ENCODE assay signal across 8 cellular contexts in genomic region chr4:81215219-81215892, GRCh38. TPM values are rescaled to one million over a fixed set of nuclear protein-coding genes. Genes with fewer than 3 reads are reported as not detected.
DNase-seq lines count a peak whose midpoint lies in the region; ATAC-seq, FAIRE-seq and TF ChIP-seq lines count a peak whose summit lies in the region.

A gene with protein sequence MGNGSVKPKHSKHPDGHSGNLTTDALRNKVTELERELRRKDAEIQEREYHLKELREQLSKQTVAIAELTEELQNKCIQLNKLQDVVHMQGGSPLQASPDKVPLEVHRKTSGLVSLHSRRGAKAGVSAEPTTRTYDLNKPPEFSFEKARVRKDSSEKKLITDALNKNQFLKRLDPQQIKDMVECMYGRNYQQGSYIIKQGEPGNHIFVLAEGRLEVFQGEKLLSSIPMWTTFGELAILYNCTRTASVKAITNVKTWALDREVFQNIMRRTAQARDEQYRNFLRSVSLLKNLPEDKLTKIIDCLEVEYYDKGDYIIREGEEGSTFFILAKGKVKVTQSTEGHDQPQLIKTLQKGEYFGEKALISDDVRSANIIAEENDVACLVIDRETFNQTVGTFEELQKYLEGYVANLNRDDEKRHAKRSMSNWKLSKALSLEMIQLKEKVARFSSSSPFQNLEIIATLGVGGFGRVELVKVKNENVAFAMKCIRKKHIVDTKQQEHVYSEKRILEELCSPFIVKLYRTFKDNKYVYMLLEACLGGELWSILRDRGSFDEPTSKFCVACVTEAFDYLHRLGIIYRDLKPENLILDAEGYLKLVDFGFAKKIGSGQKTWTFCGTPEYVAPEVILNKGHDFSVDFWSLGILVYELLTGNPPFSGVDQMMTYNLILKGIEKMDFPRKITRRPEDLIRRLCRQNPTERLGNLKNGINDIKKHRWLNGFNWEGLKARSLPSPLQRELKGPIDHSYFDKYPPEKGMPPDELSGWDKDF (minus strand): TSS chr4:81215222. CDS start chr4:81205047, 10,175 bp downstream.

- H3K4me3 ChIP-seq in GM23248 = peak within 1 kb of the TSS; percentile 74

- H3K79me2 ChIP-seq in GM23248 (ENCODE audit: insufficient read depth) = peaks cover 19% of the 10 kb centered on the region

- peak within 1 kb of the TSS; percentile 96 for H3K4me2 ChIP-seq in GM23248 (ENCODE audit: unreplicated experiment)

- no peaks in the 10 kb centered on the region for H3K36me3 Mint-ChIP-seq in progenitor cell of endocrine pancreas (ENCODE audit: insufficient read depth)

- peaks cover 6% of the 10 kb centered on the region for H3K4me1 Mint-ChIP-seq in progenitor cell of endocrine pancreas (ENCODE audit: low read depth)

- peak within 1 kb of the TSS; percentile 18; the same call in 1 of the 2 replicates for H3K27ac ChIP-seq in GM23248

- no peaks in the 10 kb centered on the region for H3K36me3 ChIP-seq in GM23248 (ENCODE audit: low read depth)

- peaks cover 47% of the 10 kb centered on the region for H3K27me3 Mint-ChIP-seq in progenitor cell of endocrine pancreas

- no peaks in the 10 kb centered on the region for H3K27me3 ChIP-seq in GM23248 (replicated peaks; ENCODE audit: insufficient read depth)

- no peaks in the 10 kb centered on the region for H4K20me1 ChIP-seq in GM23248 (ENCODE audit: insufficient read depth)

- H3K9me2 ChIP-seq in GM23248 (ENCODE audit: insufficient read depth) = no peaks in the 10 kb centered on the region

- H3K4me3 Mint-ChIP-seq in progenitor cell of endocrine pancreas (ENCODE audit: low read depth) = peak within 1 kb of the TSS; percentile 78

- H3K9me3 ChIP-seq in GM23248 (ENCODE audit: low read depth) = no peaks in the 10 kb centered on the region

- H3K9me3 Mint-ChIP-seq in progenitor cell of endocrine pancreas (ENCODE audit: low read depth) = no peaks in the 10 kb centered on the region

- ATAC-seq in SK-N-SH treated with all-trans-retinoic acid at 6 μM for 48 hours (peak; percentile 31; the same call in 1 of the 3 replicates), GM21515 (IDR thresholded peaks at IDR 0.05; ENCODE audit: unreplicated experiment) (no peak), HG02759 (IDR thresholded peaks at IDR 0.05; ENCODE audit: unreplicated experiment) (no peak)

- in situ Hi-C loops in GM23248 (cut with MboI) = no loop called here

- no peak for TF ChIP-seq CTCF in progenitor cell of endocrine pancreas (IDR thresholded peaks at IDR 0.05; ENCODE audit: unreplicated experiment)

- FAIRE-seq in frontal cortex (lab: Jason Lieb, UNC) = no peak

- H3F3A ChIP-seq in GM23248 (ENCODE audit: insufficient read depth) = peaks cover 26% of the 10 kb centered on the region; the same call in 1 of the 2 replicates

- peak; percentile 64 for DNase-seq in GM23248
- DNase-seq in frontal cortex (ENCODE audit: low spot score in 2 of 2) = no peak
- no peak for DNase-seq in progenitor cell of endocrine pancreas (ENCODE audit: low spot score, unreplicated experiment)
- DNase-seq in stimulated activated naive CD4-positive, alpha-beta T cell (lab: John Stamatoyannopoulos, UW) = no peak
- no peak for DNase-seq in NCI-H2196 (lab: John Stamatoyannopoulos, UW; ENCODE audit: unreplicated experiment)

- H2AFZ ChIP-seq in GM23248 = peak within 1 kb of the TSS; percentile 82

- peaks cover 23% of the 10 kb centered on the region; the same call in 1 of the 2 replicates for H3K4me1 ChIP-seq in GM23248 (ENCODE audit: insufficient read depth)

- peak within 1 kb of the TSS; percentile 68 for H3K27ac Mint-ChIP-seq in progenitor cell of endocrine pancreas

- peak within 1 kb of the TSS; percentile 69 for H3K9ac ChIP-seq in GM23248

- 3 to 4% methylated on average over 26 to 29 of the region's 29 CpGs for WGBS in GM23248 (ENCODE audit: low coverage in 1 of 2, low lambda C conversion rate in 2 of 2, missing lambda C conversion rate in 2 of 2), 2 experiments

TF ChIP-seq in SK-N-SH treated with all-trans-retinoic acid at 6 μM for 48 hours, 23 proteins besides CTCF, POLR2A, EP300 and RAD21 (continues in another document):
- no peak for TF ChIP-seq TOX (CRISPR knock-in tag; IDR thresholded peaks at IDR 0.05; ENCODE audit: borderline replicate concordance)
- TF ChIP-seq, protein P1, sequence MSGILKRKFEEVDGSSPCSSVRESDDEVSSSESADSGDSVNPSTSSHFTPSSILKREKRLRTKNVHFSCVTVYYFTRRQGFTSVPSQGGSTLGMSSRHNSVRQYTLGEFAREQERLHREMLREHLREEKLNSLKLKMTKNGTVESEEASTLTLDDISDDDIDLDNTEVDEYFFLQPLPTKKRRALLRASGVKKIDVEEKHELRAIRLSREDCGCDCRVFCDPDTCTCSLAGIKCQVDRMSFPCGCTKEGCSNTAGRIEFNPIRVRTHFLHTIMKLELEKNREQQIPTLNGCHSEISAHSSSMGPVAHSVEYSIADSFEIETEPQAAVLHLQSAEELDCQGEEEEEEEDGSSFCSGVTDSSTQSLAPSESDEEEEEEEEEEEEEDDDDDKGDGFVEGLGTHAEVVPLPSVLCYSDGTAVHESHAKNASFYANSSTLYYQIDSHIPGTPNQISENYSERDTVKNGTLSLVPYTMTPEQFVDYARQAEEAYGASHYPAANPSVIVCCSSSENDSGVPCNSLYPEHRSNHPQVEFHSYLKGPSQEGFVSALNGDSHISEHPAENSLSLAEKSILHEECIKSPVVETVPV (CRISPR knock-in tag; IDR thresholded peaks at IDR 0.05) = no peak
- no peak for TF ChIP-seq RARB (CRISPR knock-in tag; IDR thresholded peaks at IDR 0.05)
- no peak for TF ChIP-seq ZNF565 (CRISPR knock-in tag; conservative IDR thresholded peaks at IDR 0.05; ENCODE audit: low read depth)
- TF ChIP-seq PPARA (CRISPR knock-in tag; IDR thresholded peaks at IDR 0.05; ENCODE audit: borderline replicate concordance) = no peak
- TF ChIP-seq CSDC2 (CRISPR knock-in tag; IDR thresholded peaks at IDR 0.05) = no peak
- TF ChIP-seq POU6F1 (CRISPR knock-in tag; IDR thresholded peaks at IDR 0.05; ENCODE audit: borderline replicate concordance, low read depth) = no peak
- TF ChIP-seq TCF4 (CRISPR knock-in tag; IDR thresholded peaks at IDR 0.05; ENCODE audit: borderline replicate concordance) = no peak
- TF ChIP-seq GLIS3 (CRISPR knock-in tag; IDR thresholded peaks at IDR 0.05) = no peak
- no peak for TF ChIP-seq ZNF70 (CRISPR knock-in tag; IDR thresholded peaks at IDR 0.05)
- TF ChIP-seq BACH2 (CRISPR knock-in tag; IDR thresholded peaks at IDR 0.05; ENCODE audit: borderline replicate concordance) = no peak
- TF ChIP-seq, protein P2, sequence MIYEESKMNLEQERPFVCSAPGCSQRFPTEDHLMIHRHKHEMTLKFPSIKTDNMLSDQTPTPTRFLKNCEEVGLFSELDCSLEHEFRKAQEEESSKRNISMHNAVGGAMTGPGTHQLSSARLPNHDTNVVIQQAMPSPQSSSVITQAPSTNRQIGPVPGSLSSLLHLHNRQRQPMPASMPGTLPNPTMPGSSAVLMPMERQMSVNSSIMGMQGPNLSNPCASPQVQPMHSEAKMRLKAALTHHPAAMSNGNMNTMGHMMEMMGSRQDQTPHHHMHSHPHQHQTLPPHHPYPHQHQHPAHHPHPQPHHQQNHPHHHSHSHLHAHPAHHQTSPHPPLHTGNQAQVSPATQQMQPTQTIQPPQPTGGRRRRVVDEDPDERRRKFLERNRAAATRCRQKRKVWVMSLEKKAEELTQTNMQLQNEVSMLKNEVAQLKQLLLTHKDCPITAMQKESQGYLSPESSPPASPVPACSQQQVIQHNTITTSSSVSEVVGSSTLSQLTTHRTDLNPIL (CRISPR knock-in tag; IDR thresholded peaks at IDR 0.05; ENCODE audit: low read depth) = no peak
- TF ChIP-seq ZC3H10 (CRISPR knock-in tag; IDR thresholded peaks at IDR 0.05) = no peak
- no peak for TF ChIP-seq TSHZ2 (CRISPR knock-in tag; IDR thresholded peaks at IDR 0.05)
- TF ChIP-seq OSR1 (CRISPR knock-in tag; IDR thresholded peaks at IDR 0.05) = no peak

RNA-seq across cellular contexts. Expression of the gene that starts here (rescaled TPM):
- total RNA-seq in GM23248 (2014; rRNA removed; shearing (Covaris generic)) = 4.6 and 7.3 TPM in 2 replicates
- polyA plus RNA-seq in GM23248 (2016; fragmentation: Nextera tagmentation; extraction: Ambion mirVana) = 4.7 and 5.4 TPM in 2 replicates
- 13.0 TPM for total RNA-seq in frontal cortex
- 2.9 and 3.3 TPM in 2 replicates for total RNA-seq in progenitor cell of endocrine pancreas
